Comparison of ENCODE assay signal across 8 cellular contexts in genomic region chr12:6767301-6767591, GRCh38. TPM values are rescaled to one million over a fixed set of nuclear protein-coding genes. Genes with fewer than 3 reads are reported as not detected.
DNase-seq lines count a peak whose midpoint lies in the region; ATAC-seq, FAIRE-seq and TF ChIP-seq lines count a peak whose summit lies in the region.

No MANE protein-coding gene starts in this region.

- H3K36me3 ChIP-seq in cardiac muscle cell: no peaks in the 10 kb centered on the region
- peaks cover 32% of the 10 kb centered on the region; the same call in 2 of the 3 replicates for H3K36me3 ChIP-seq in K562 (ENCODE audit: control insufficient read depth, insufficient read depth, low read length)
- peaks cover 0 to 14% of the 10 kb centered on the region in 2 donors for H3K36me3 ChIP-seq in lung (ENCODE audit: control insufficient read depth in 2 of 2, insufficient read depth in 2 of 2, low read length in 2 of 2)
- H3K36me3 ChIP-seq in uterus: no peaks in the 10 kb centered on the region

- no peak for TF ChIP-seq EP300 in K562 (IDR thresholded peaks at IDR 0.05; ENCODE audit: low read length)

- intact Hi-C loops in Right ventricle myocardium superior (cut with DNase I) (no loop called here), K562 (cut with micrococcal nuclease) (no loop called here), uterus (cut with DNase I; ENCODE audit: low total_unique reads) (no loop called here)

- TF ChIP-seq POLR2A in K562 (conservative IDR thresholded peaks at IDR 0.05) (no peak), uterus (IDR thresholded peaks at IDR 0.05) (no peak)

- H3K9me3 ChIP-seq in cardiac muscle cell (ENCODE audit: low read depth): no peaks in the 10 kb centered on the region
- no peaks in the 10 kb centered on the region for H3K9me3 ChIP-seq in K562 (replicated peaks; ENCODE audit: control insufficient read depth, insufficient read depth, low read depth, low read length)
- H3K9me3 ChIP-seq in lung (ENCODE audit: control insufficient read depth in 2 of 2, insufficient read depth in 1 of 2, low read length in 1 of 2): no peaks in the 10 kb centered on the region
- H3K9me3 ChIP-seq in uterus: no peaks in the 10 kb centered on the region

- H3K4me2 ChIP-seq in K562 (ENCODE audit: insufficient read depth, low read length): peak overlapping the region; percentile 98

- in situ Hi-C loops in K562 (cut with MboI): no loop called here

- no peaks in the 10 kb centered on the region for H4K20me1 ChIP-seq in K562 (replicated peaks; ENCODE audit: control insufficient read depth, insufficient read depth, low read length)

- H3K4me1 ChIP-seq in cardiac muscle cell (ENCODE audit: low read depth) (peaks cover 30% of the 10 kb centered on the region), K562 (replicated peaks in 1 of 2; ENCODE audit: control insufficient read depth in 2 of 2, insufficient read depth in 2 of 2, low read length in 2 of 2) (peaks cover 29 to 36% of the 10 kb centered on the region in 2 experiments; a peak in 4 of 5 replicates), lung (ENCODE audit: control insufficient read depth in 2 of 2, insufficient read depth in 2 of 2, low read length in 2 of 2) (peaks cover 10 to 15% of the 10 kb centered on the region in 2 donors), uterus (peaks cover 0 to 4% of the 10 kb centered on the region in 2 donors)

- peaks cover 27% of the 10 kb centered on the region for H3K79me2 ChIP-seq in K562 (ENCODE audit: control insufficient read depth, insufficient read depth, low read length)

- TF ChIP-seq CTCF in cardiac muscle cell (IDR thresholded peaks at IDR 0.05; ENCODE audit: low read depth, low read length) (no peak), K562 (IDR thresholded peaks at IDR 0.05 in 2 of 3, conservative IDR thresholded peaks at IDR 0.05 in 1 of 3; ENCODE audit: insufficient read depth in 2 of 3, low read depth in 1 of 3, low read length in 3 of 3) (no peak), lung (IDR thresholded peaks at IDR 0.05; ENCODE audit: control extremely low read depth, extremely low read depth) (no peak), uterus (IDR thresholded peaks at IDR 0.05) (no peak)

- peak overlapping the region; percentile 93 for H3K4me3 ChIP-seq in cardiac muscle cell
- peak overlapping the region; percentile 80 for H3K4me3 ChIP-seq in K562
- H3K4me3 ChIP-seq in lung: peak overlapping the region; percentile 62
- peak overlapping the region; percentile 72 to 79 for H3K4me3 ChIP-seq in uterus

- H3K9me1 ChIP-seq in K562 (ENCODE audit: control insufficient read depth, insufficient read depth, low read length): no peaks in the 10 kb centered on the region

- POLR2A ChIA-PET in K562 (lab: Yijun Ruan, JAX): interaction anchor here (0.7 to 3.2 kb wide), 8 partner anchors 11 to 200 kb away, joined by 4 to 17 read pairs (median 5); partner anchors contain the start of genes MLF2, NOP2, RNU7-1 and USP5

- H3K9ac ChIP-seq in K562 (ENCODE audit: insufficient read depth in 1 of 2, low read depth in 2 of 2, low read length in 2 of 2): peak overlapping the region; percentile 91 to 94

- peaks cover 4% of the 10 kb centered on the region for H3K27me3 ChIP-seq in cardiac muscle cell
- no peaks in the 10 kb centered on the region; a peak in 1 of 5 replicates for H3K27me3 ChIP-seq in K562 (ENCODE audit: control insufficient read depth in 2 of 2, insufficient read depth in 2 of 2, low read length in 2 of 2)
- no peaks in the 10 kb centered on the region for H3K27me3 ChIP-seq in lung (ENCODE audit: control insufficient read depth, insufficient read depth)
- H3K27me3 ChIP-seq in uterus: no peaks in the 10 kb centered on the region

- CTCF ChIA-PET in K562 (lab: Yijun Ruan, JAX; ENCODE audit: low intra/inter-chr PET ratio): interaction anchor here (0.6 to 0.7 kb wide), 3 partner anchors 12 to 65 kb away, joined by 3 to 5 read pairs (median 3); no protein-coding TSS in a partner anchor

- H3K27ac ChIP-seq in cardiac muscle cell: peak overlapping the region; percentile 95
- H3K27ac ChIP-seq in K562 (ENCODE audit: extremely low read depth, low read depth, low read length): peak overlapping the region; percentile 89
- peak overlapping the region; percentile 81 to 95 for H3K27ac ChIP-seq in lung (ENCODE audit: low read depth in 1 of 2, low read length in 1 of 2)
- peak overlapping the region; percentile 97 to 98 for H3K27ac ChIP-seq in uterus

- DNase-seq in cardiac muscle cell (ENCODE audit: low read depth in 1 of 2, low spot score in 1 of 2): peak; percentile 44 to 45
- DNase-seq in Right ventricle myocardium superior: no peak
- no peak for DNase-seq in K562 (ENCODE audit: extremely low read depth in 1 of 4, low spot score in 3 of 4)
- no peak for DNase-seq in lung (ENCODE audit: low spot score)
- DNase-seq in uterus: no peak
- no peak for DNase-seq in NCI-H128 (lab: John Stamatoyannopoulos, UW; ENCODE audit: unreplicated experiment)

- no TSS peak for BruUV-seq in K562 (replicated peaks; lab: Mats Ljungman, UMichigan)

- WGBS in K562 (ENCODE audit: insufficient coverage, low coverage, missing lambda C conversion rate): 2% methylated on average over 14 of the region's 17 CpGs
- 3 to 4% methylated on average over 17 of the region's 17 CpGs for WGBS in lung, 2 donors

- no peak for TF ChIP-seq RAD21 in K562 (CRISPR knock-in tag; conservative IDR thresholded peaks at IDR 0.05 in 1 of 2, IDR thresholded peaks at IDR 0.05 in 1 of 2)

- 0 out of 2 replicates have a peak overlapping the region, but pooled peaks have one; percentile 24 for H2AFZ ChIP-seq in K562 (ENCODE audit: low read depth, low read length)

- ATAC-seq in Right ventricle myocardium superior (ENCODE audit: poor library complexity): no peak
- ATAC-seq in K562: no peak
- no peak for ATAC-seq in lung (ENCODE audit: insufficient read depth, low FRiP score)
- no peak for ATAC-seq in HG03442 (IDR thresholded peaks at IDR 0.05; ENCODE audit: unreplicated experiment)
- no peak for ATAC-seq in HG02870 (IDR thresholded peaks at IDR 0.05; ENCODE audit: unreplicated experiment)

- no peak for FAIRE-seq in K562 (lab: Jason Lieb, UNC)

RNA-seq across cellular contexts. Expression of gene PTMS, which starts 1.1 kb away (rescaled TPM):
- 194 and 290 TPM in 2 replicates for total RNA-seq in cardiac muscle cell
- 426 and 467 TPM in 2 replicates for polyA plus RNA-seq in cardiac muscle cell
- 108 TPM for total RNA-seq in Right ventricle myocardium superior
- 29.6 and 36.7 TPM in 2 replicates for total RNA-seq in K562 (2011; cell fraction: chromatin; rRNA removed; ENCODE audit: low replicate concordance)
- total RNA-seq in K562 (2011; cell fraction: nucleolus; rRNA removed): 32.1 and 32.4 TPM in 2 replicates
- total RNA-seq in K562 (2011; cell fraction: nucleoplasm; rRNA removed): 48.1 and 64.1 TPM in 2 replicates
- total RNA-seq in K562 (2014; rRNA removed): 78.5 and 91.4 TPM in 2 replicates
- 73.6 and 84.1 TPM in 2 replicates for total RNA-seq in K562 (2014; rRNA removed; fragmentation: Illumina TruSeq; extraction: Trizol)
- 97.7 and 108 TPM in 2 replicates for total RNA-seq in K562 (2015; rRNA removed; fragmentation: Illumina TruSeq; extraction: Trizol)
- total RNA-seq in K562 (2021): 277 and 287 TPM in 2 replicates
- polyA plus RNA-seq in K562 (2011; rRNA removed): 64.1 and 92.5 TPM in 2 replicates
- 255 TPM in 2 replicates for polyA plus RNA-seq in K562 (2011; cell fraction: cytosol; rRNA removed)
- 81.6 and 109 TPM in 2 replicates for polyA plus RNA-seq in K562 (2011; cell fraction: nucleus; rRNA removed)
- polyA plus RNA-seq in K562 (2012): 220 and 306 TPM in 2 replicates
- polyA plus RNA-seq in K562 (2014; fragmentation: Illumina TruSeq; extraction: Trizol): 282 and 386 TPM in 2 replicates
- 1 to 10 TPM; 5.1 to 5.2 TPM for polyA plus RNA-seq in K562 (2014; fragmentation: Nextera tagmentation; extraction: Ambion mirVana)
- 187 and 235 TPM in 2 replicates for polyA plus RNA-seq in K562 (2014; rRNA removed)
- polyA minus RNA-seq in K562 (2011; rRNA and poly(A)+ RNA removed): 29.8 TPM in 2 replicates
- polyA minus RNA-seq in K562 (2011; cell fraction: cytosol; rRNA and poly(A)+ RNA removed): 52.4 and 55.3 TPM in 2 replicates
- polyA minus RNA-seq in K562 (2011; cell fraction: nucleus; rRNA and poly(A)+ RNA removed): 11.6 and 12.6 TPM in 2 replicates
- total RNA-seq in lung: 100 to 1,000 TPM in 1 of 2 donors, 10 to 100 TPM in 1; 65.6 to 301 TPM
- polyA plus RNA-seq in lung: 100 to 1,000 TPM; 196 to 801 TPM
- 100 to 1,000 TPM; 105 to 853 (median 140) TPM for total RNA-seq in uterus

RNA-seq across cellular contexts. Expression of gene LAG3, which starts 5.1 kb away (rescaled TPM):
- total RNA-seq in cardiac muscle cell (0.15 TPM in 1 of 2 replicates, not detected in the other), Right ventricle myocardium superior (0.22 TPM), K562 (2014; rRNA removed) (0.09 TPM in 1 of 2 replicates, not detected in the other), K562 (2014; rRNA removed; fragmentation: Illumina TruSeq; extraction: Trizol) (0.22 TPM in 1 of 2 replicates, not detected in the other), K562 (2015; rRNA removed; fragmentation: Illumina TruSeq; extraction: Trizol) (0.08 and 0.18 TPM in 2 replicates), K562 (2021) (0.60 and 0.66 TPM in 2 replicates), lung (1 to 10 TPM in 1 of 2 donors, under 1 TPM in 1; 0.82 to 1.7 TPM), uterus (10 to 100 TPM in 1 of 4 donors, 1 to 10 TPM in 2, under 1 TPM in 1; 0.41 to 14.6 (median 4.0) TPM)
- polyA plus RNA-seq in cardiac muscle cell (0.34 TPM in 1 of 2 replicates, not detected in the other), K562 (2011; rRNA removed) (0.10 and 0.19 TPM in 2 replicates), K562 (2014; fragmentation: Illumina TruSeq; extraction: Trizol) (0.09 and 0.22 TPM in 2 replicates), K562 (2014; fragmentation: Nextera tagmentation; extraction: Ambion mirVana) (under 1 TPM in 1 of 2 experiments, not detected in 1; 0.07 TPM), K562 (2014; rRNA removed) (0.07 and 0.74 TPM in 2 replicates), lung (1 to 10 TPM; 1.2 to 1.7 TPM)
- 0.97 and 5.8 TPM in 2 replicates for total RNA-seq in K562 (2011; cell fraction: chromatin; rRNA removed; ENCODE audit: low replicate concordance)
- 2.1 and 2.2 TPM in 2 replicates for total RNA-seq in K562 (2011; cell fraction: nucleolus; rRNA removed)
- 2.3 and 2.7 TPM in 2 replicates for total RNA-seq in K562 (2011; cell fraction: nucleoplasm; rRNA removed)
- 0.06 and 0.07 TPM in 2 replicates for polyA plus RNA-seq in K562 (2011; cell fraction: cytosol; rRNA removed)
- polyA plus RNA-seq in K562 (2011; cell fraction: nucleus; rRNA removed): 1.2 and 2.7 TPM in 2 replicates
- 0.27 and 0.53 TPM in 2 replicates for polyA plus RNA-seq in K562 (2012)
- not detected in 2 replicates for polyA minus RNA-seq in K562 (2011; rRNA and poly(A)+ RNA removed)
- not detected in 2 replicates for polyA minus RNA-seq in K562 (2011; cell fraction: cytosol; rRNA and poly(A)+ RNA removed)
- 0.27 and 0.44 TPM in 2 replicates for polyA minus RNA-seq in K562 (2011; cell fraction: nucleus; rRNA and poly(A)+ RNA removed)

RNA-seq across cellular contexts. Expression of gene MLF2, which starts 14.3 kb away (rescaled TPM):
- 342 and 449 TPM in 2 replicates for total RNA-seq in cardiac muscle cell
- polyA plus RNA-seq in cardiac muscle cell: 575 and 592 TPM in 2 replicates
- 153 TPM for total RNA-seq in Right ventricle myocardium superior
- total RNA-seq in K562 (2011; cell fraction: chromatin; rRNA removed; ENCODE audit: low replicate concordance): 108 and 217 TPM in 2 replicates
- 142 and 144 TPM in 2 replicates for total RNA-seq in K562 (2011; cell fraction: nucleolus; rRNA removed)
- total RNA-seq in K562 (2011; cell fraction: nucleoplasm; rRNA removed): 131 and 132 TPM in 2 replicates
- 146 and 161 TPM in 2 replicates for total RNA-seq in K562 (2014; rRNA removed)
- total RNA-seq in K562 (2014; rRNA removed; fragmentation: Illumina TruSeq; extraction: Trizol): 58.3 and 60.3 TPM in 2 replicates
- total RNA-seq in K562 (2015; rRNA removed; fragmentation: Illumina TruSeq; extraction: Trizol): 94.6 and 99.2 TPM in 2 replicates
- total RNA-seq in K562 (2021): 149 and 167 TPM in 2 replicates
- 190 and 209 TPM in 2 replicates for polyA plus RNA-seq in K562 (2011; rRNA removed)
- polyA plus RNA-seq in K562 (2011; cell fraction: cytosol; rRNA removed): 349 and 372 TPM in 2 replicates
- polyA plus RNA-seq in K562 (2011; cell fraction: nucleus; rRNA removed): 190 and 315 TPM in 2 replicates
- polyA plus RNA-seq in K562 (2012): 145 and 148 TPM in 2 replicates
- polyA plus RNA-seq in K562 (2014; fragmentation: Illumina TruSeq; extraction: Trizol): 138 and 139 TPM in 2 replicates
- polyA plus RNA-seq in K562 (2014; fragmentation: Nextera tagmentation; extraction: Ambion mirVana): 10 to 100 TPM; 11.4 to 15.6 TPM
- polyA plus RNA-seq in K562 (2014; rRNA removed): 186 and 187 TPM in 2 replicates
- polyA minus RNA-seq in K562 (2011; rRNA and poly(A)+ RNA removed): 133 and 137 TPM in 2 replicates
- 56.6 and 66.3 TPM in 2 replicates for polyA minus RNA-seq in K562 (2011; cell fraction: cytosol; rRNA and poly(A)+ RNA removed)
- 49.0 and 76.3 TPM in 2 replicates for polyA minus RNA-seq in K562 (2011; cell fraction: nucleus; rRNA and poly(A)+ RNA removed)
- total RNA-seq in lung: 100 to 1,000 TPM in 1 of 2 donors, 10 to 100 TPM in 1; 95.9 to 160 TPM
- 100 to 1,000 TPM; 169 to 171 TPM for polyA plus RNA-seq in lung
- total RNA-seq in uterus: 100 to 1,000 TPM; 124 to 408 (median 147) TPM

RNA-seq across cellular contexts. Expression of gene CD4, which starts 22.1 kb away (rescaled TPM):
- total RNA-seq in cardiac muscle cell (3.1 and 3.3 TPM in 2 replicates), Right ventricle myocardium superior (10.4 TPM), K562 (2014; rRNA removed) (not detected in 2 replicates), K562 (2014; rRNA removed; fragmentation: Illumina TruSeq; extraction: Trizol) (not detected in 2 replicates), K562 (2015; rRNA removed; fragmentation: Illumina TruSeq; extraction: Trizol) (0.07 and 0.08 TPM in 2 replicates), K562 (2021) (0.27 and 0.31 TPM in 2 replicates), lung (10 to 100 TPM; 60.6 to 83.7 TPM), uterus (10 to 100 TPM in 2 of 4 donors, 1 to 10 TPM in 2; 1.0 to 24.3 (median 10.4) TPM)
- polyA plus RNA-seq in cardiac muscle cell (5.2 and 5.9 TPM in 2 replicates), K562 (2011; rRNA removed) (0.04 TPM in 1 of 2 replicates, not detected in the other), K562 (2014; fragmentation: Illumina TruSeq; extraction: Trizol) (0.06 and 0.10 TPM in 2 replicates), K562 (2014; fragmentation: Nextera tagmentation; extraction: Ambion mirVana) (under 1 TPM in 1 of 2 experiments, not detected in 1; 0.06 TPM), K562 (2014; rRNA removed) (0.11 TPM in 1 of 2 replicates, not detected in the other), lung (10 to 100 TPM; 20.6 to 45.5 TPM)
- total RNA-seq in K562 (2011; cell fraction: chromatin; rRNA removed; ENCODE audit: low replicate concordance): not detected in 2 replicates
- total RNA-seq in K562 (2011; cell fraction: nucleolus; rRNA removed): not detected in 2 replicates
- total RNA-seq in K562 (2011; cell fraction: nucleoplasm; rRNA removed): not detected in 2 replicates
- polyA plus RNA-seq in K562 (2011; cell fraction: cytosol; rRNA removed): 0.01 TPM in 1 of 2 replicates, not detected in the other
- polyA plus RNA-seq in K562 (2011; cell fraction: nucleus; rRNA removed): 0.06 TPM in 1 of 2 replicates, not detected in the other
- polyA plus RNA-seq in K562 (2012): 0.22 and 0.29 TPM in 2 replicates
- polyA minus RNA-seq in K562 (2011; rRNA and poly(A)+ RNA removed): not detected in 2 replicates
- polyA minus RNA-seq in K562 (2011; cell fraction: cytosol; rRNA and poly(A)+ RNA removed): not detected in 2 replicates
- not detected in 2 replicates for polyA minus RNA-seq in K562 (2011; cell fraction: nucleus; rRNA and poly(A)+ RNA removed)

RNA-seq across cellular contexts. Expression of gene COPS7A, which starts 43.4 kb away (rescaled TPM):
- total RNA-seq in cardiac muscle cell (71.0 and 82.1 TPM in 2 replicates), Right ventricle myocardium superior (70.4 TPM), K562 (2014; rRNA removed) (24.2 and 26.9 TPM in 2 replicates), K562 (2014; rRNA removed; fragmentation: Illumina TruSeq; extraction: Trizol) (13.2 and 13.4 TPM in 2 replicates), K562 (2015; rRNA removed; fragmentation: Illumina TruSeq; extraction: Trizol) (20.6 and 25.0 TPM in 2 replicates), K562 (2021) (22.5 and 23.4 TPM in 2 replicates), lung (10 to 100 TPM; 40.1 to 74.7 TPM), uterus (10 to 100 TPM; 35.6 to 50.3 (median 37.7) TPM)
- polyA plus RNA-seq in cardiac muscle cell (97.7 and 108 TPM in 2 replicates), K562 (2011; rRNA removed) (35.4 and 45.2 TPM in 2 replicates), K562 (2014; fragmentation: Illumina TruSeq; extraction: Trizol) (29.9 and 36.0 TPM in 2 replicates), K562 (2014; fragmentation: Nextera tagmentation; extraction: Ambion mirVana) (10 to 100 TPM; 12.7 to 24.3 TPM), K562 (2014; rRNA removed) (30.2 and 36.5 TPM in 2 replicates), lung (10 to 100 TPM; 53.4 to 69.0 TPM)
- 14.3 and 23.0 TPM in 2 replicates for total RNA-seq in K562 (2011; cell fraction: chromatin; rRNA removed; ENCODE audit: low replicate concordance)
- 18.7 and 22.1 TPM in 2 replicates for total RNA-seq in K562 (2011; cell fraction: nucleolus; rRNA removed)
- total RNA-seq in K562 (2011; cell fraction: nucleoplasm; rRNA removed): 16.9 and 19.5 TPM in 2 replicates
- polyA plus RNA-seq in K562 (2011; cell fraction: cytosol; rRNA removed): 44.0 and 49.7 TPM in 2 replicates
- polyA plus RNA-seq in K562 (2011; cell fraction: nucleus; rRNA removed): 61.4 and 63.0 TPM in 2 replicates
- polyA plus RNA-seq in K562 (2012): 29.9 and 33.9 TPM in 2 replicates
- polyA minus RNA-seq in K562 (2011; rRNA and poly(A)+ RNA removed): 9.8 and 11.4 TPM in 2 replicates
- 9.2 and 11.9 TPM in 2 replicates for polyA minus RNA-seq in K562 (2011; cell fraction: cytosol; rRNA and poly(A)+ RNA removed)
- 6.1 and 6.9 TPM in 2 replicates for polyA minus RNA-seq in K562 (2011; cell fraction: nucleus; rRNA and poly(A)+ RNA removed)

Comparison
In these comparisons a context has a peak if more than half of its experiments do, and no peak if none do; other contexts are left out.
1. DNase-seq: peak in cardiac muscle cell (2 of 2); none in Right ventricle myocardium superior (single experiment), K562 (0 of 4), lung (single experiment), uterus (0 of 2) and NCI-H128 (single experiment).
2. Peak in every context shown above with its lines, with median percentiles within 50 percentile points of each other: H3K27ac ChIP-seq and H3K4me3 ChIP-seq.